Comparison of ENCODE assay signal across 20 cellular contexts in genomic region chr6:134446901-134447300, GRCh38.
DNase-seq lines count a peak whose midpoint lies in the region; ATAC-seq and TF ChIP-seq lines count a peak whose summit lies in the region.
"Had no signal": no experiment of that assay in that cellular context is flagged by ENCODE, and none has a peak within 500 bp of the region (broad histone marks: within the 10 kb centered on the region; RNA-seq: fewer than 3 reads in every experiment).

No MANE protein-coding gene starts in this region.

- H3K4me3 ChIP-seq in thyroid gland (replicated peaks in 1 of 3) (no peak overlapping the region), trophoblast cell (ENCODE audit: low read depth, low read length) (no peak overlapping the region)
- H3K4me3 ChIP-seq: gastrocnemius medialis, K562, right atrium auricular region had no signal

- H3K4me1 ChIP-seq in thyroid gland (peaks cover 14 to 18% of the 10 kb centered on the region in 2 donors), trophoblast cell (ENCODE audit: control insufficient read depth in 1 of 2, insufficient read depth in 2 of 2, low read length in 2 of 2) (no peaks in the 10 kb centered on the region)
- H3K4me1 ChIP-seq: right atrium auricular region had no signal

- no peak for TF ChIP-seq CTCF in thyroid gland (IDR thresholded peaks at IDR 0.05)

- peak overlapping the region; percentile 2 for H3K27ac Mint-ChIP-seq in stimulated activated naive CD8-positive, alpha-beta T cell treated with anti-CD3 and anti-CD28 coated beads, Interleukin-15, Interleukin-2, amounts not matched to agents 100 ng/mL and 50 ng/mL, for 24 hours
- no peak overlapping the region for H3K27ac Mint-ChIP-seq in stimulated activated naive CD8-positive, alpha-beta T cell treated with anti-CD3 and anti-CD28 coated beads, Interleukin-15, amount 100 ng/mL, for 72 hours
- H3K27ac Mint-ChIP-seq: activated CD8-positive, alpha-beta T cell treated with anti-CD3 and anti-CD28 coated beads for 36 hours; activated naive CD4-positive, alpha-beta T cell treated with anti-CD3 and anti-CD28 coated beads, Interleukin-2, amount 50 U/mL, for 72 hours; activated T-cell treated with anti-CD3 and anti-CD28 coated beads, Interleukin-2, amount 50 U/mL, for 24 hours; CD4-positive, alpha-beta memory T cell; effector memory CD8-positive, alpha-beta T cell; stimulated activated naive B cell treated with anti-CD40 and anti-IgM and Interleukin-4, amounts not matched to agents 10 μg/mL and 1 μg/mL and 100 μg/mL, for 72 hours; WTC11 had no signal

- no peaks in the 10 kb centered on the region for H3K36me3 Mint-ChIP-seq in stimulated activated naive CD8-positive, alpha-beta T cell treated with anti-CD3 and anti-CD28 coated beads, Interleukin-15, Interleukin-2, amounts not matched to agents 100 ng/mL and 50 ng/mL, for 24 hours (ENCODE audit: low read depth)
- H3K36me3 Mint-ChIP-seq: activated naive CD4-positive, alpha-beta T cell treated with anti-CD3 and anti-CD28 coated beads, Interleukin-2, amount 50 U/mL, for 72 hours; CD4-positive, alpha-beta memory T cell; stimulated activated naive B cell treated with anti-CD40 and anti-IgM and Interleukin-4, amounts not matched to agents 10 μg/mL and 1 μg/mL and 100 μg/mL, for 72 hours; WTC11 had no signal

- no peaks in the 10 kb centered on the region for H3K27me3 Mint-ChIP-seq in stimulated activated naive CD8-positive, alpha-beta T cell treated with anti-CD3 and anti-CD28 coated beads, Interleukin-15, Interleukin-2, amounts not matched to agents 100 ng/mL and 50 ng/mL, for 24 hours
- H3K27me3 Mint-ChIP-seq in stimulated activated naive CD8-positive, alpha-beta T cell treated with anti-CD3 and anti-CD28 coated beads, Interleukin-15, amount 100 ng/mL, for 72 hours, result no peaks in the 10 kb centered on the region
- H3K27me3 Mint-ChIP-seq: activated CD8-positive, alpha-beta T cell treated with anti-CD3 and anti-CD28 coated beads for 36 hours; activated T-cell treated with anti-CD3 and anti-CD28 coated beads, Interleukin-2, amount 50 U/mL, for 24 hours; effector memory CD8-positive, alpha-beta T cell; stimulated activated naive B cell treated with anti-CD40 and anti-IgM and Interleukin-4, amounts not matched to agents 10 μg/mL and 1 μg/mL and 100 μg/mL, for 72 hours had no signal

- no peaks in the 10 kb centered on the region for H3K79me2 ChIP-seq in trophoblast cell (ENCODE audit: control insufficient read depth, insufficient read depth, low read length, poor library complexity)

- no peak overlapping the region for H3K4ac ChIP-seq in trophoblast cell (ENCODE audit: low read depth, low read length)

- H3K9me3 Mint-ChIP-seq in stimulated activated naive CD8-positive, alpha-beta T cell treated with anti-CD3 and anti-CD28 coated beads, Interleukin-15, Interleukin-2, amounts not matched to agents 100 ng/mL and 50 ng/mL, for 24 hours, result no peaks in the 10 kb centered on the region
- no peaks in the 10 kb centered on the region for H3K9me3 Mint-ChIP-seq in stimulated activated naive CD8-positive, alpha-beta T cell treated with anti-CD3 and anti-CD28 coated beads, Interleukin-15, amount 100 ng/mL, for 72 hours
- H3K9me3 Mint-ChIP-seq: activated CD8-positive, alpha-beta T cell treated with anti-CD3 and anti-CD28 coated beads for 36 hours; activated naive CD4-positive, alpha-beta T cell treated with anti-CD3 and anti-CD28 coated beads, Interleukin-2, amount 50 U/mL, for 72 hours; activated T-cell treated with anti-CD3 and anti-CD28 coated beads, Interleukin-2, amount 50 U/mL, for 24 hours; CD4-positive, alpha-beta memory T cell; effector memory CD8-positive, alpha-beta T cell; stimulated activated naive B cell treated with anti-CD40 and anti-IgM and Interleukin-4, amounts not matched to agents 10 μg/mL and 1 μg/mL and 100 μg/mL, for 72 hours; WTC11 had no signal

- H2AK5ac ChIP-seq in trophoblast cell (ENCODE audit: low read length), result no peak overlapping the region

- no peak for ATAC-seq in stimulated activated naive CD8-positive, alpha-beta T cell treated with anti-CD3 and anti-CD28 coated beads, Interleukin-15, amount 100 ng/mL, for 72 hours
- ATAC-seq: activated CD8-positive, alpha-beta T cell treated with anti-CD3 and anti-CD28 coated beads for 36 hours; activated naive CD4-positive, alpha-beta T cell treated with anti-CD3 and anti-CD28 coated beads, Interleukin-2, amount 50 U/mL, for 72 hours; effector memory CD8-positive, alpha-beta T cell; gastrocnemius medialis; stimulated activated naive B cell treated with anti-CD40 and anti-IgM and Interleukin-4, amounts not matched to agents 10 μg/mL and 1 μg/mL and 100 μg/mL, for 72 hours; WTC11 had no signal

- H2BK12ac ChIP-seq in trophoblast cell (ENCODE audit: low read length), result no peak overlapping the region

- intact Hi-C loops in thyroid gland (cut with DNase I), result no loop called here

- H3K36me3 ChIP-seq in thyroid gland, result no peaks in the 10 kb centered on the region
- H3K36me3 ChIP-seq in trophoblast cell (ENCODE audit: control insufficient read depth in 1 of 2, insufficient read depth in 2 of 2, low read length in 2 of 2), result no peaks in the 10 kb centered on the region
- H3K36me3 ChIP-seq: gastrocnemius medialis, right atrium auricular region had no signal

- H4K12ac ChIP-seq in trophoblast cell (ENCODE audit: low read depth, low read length), result no peak overlapping the region

- no peak overlapping the region for H3K4me2 ChIP-seq in trophoblast cell (ENCODE audit: low read length)

- no peak overlapping the region for H3K14ac ChIP-seq in trophoblast cell (ENCODE audit: low read length)

- no peak overlapping the region for H2BK5ac ChIP-seq in trophoblast cell (ENCODE audit: low read depth, low read length, poor library complexity)

- H3K9ac ChIP-seq in trophoblast cell (ENCODE audit: low read length), result no peak overlapping the region

- H3K27me3 ChIP-seq in thyroid gland (no peaks in the 10 kb centered on the region), trophoblast cell (ENCODE audit: insufficient read depth, low read length) (no peaks in the 10 kb centered on the region)
- H3K27me3 ChIP-seq: gastrocnemius medialis, right atrium auricular region had no signal

- no peak overlapping the region for H2BK120ac ChIP-seq in trophoblast cell (ENCODE audit: insufficient read depth, low read length, poor library complexity)

- no peak overlapping the region for H4K8ac ChIP-seq in trophoblast cell (ENCODE audit: low read depth, low read length)

- no peak overlapping the region for H2AFZ ChIP-seq in trophoblast cell (ENCODE audit: insufficient read depth, low read length, poor library complexity)

- H3K9me3 ChIP-seq in thyroid gland (no peaks in the 10 kb centered on the region), trophoblast cell (ENCODE audit: insufficient read depth, low read depth, low read length) (no peaks in the 10 kb centered on the region)
- H3K9me3 ChIP-seq: gastrocnemius medialis, right atrium auricular region had no signal

- H3K27ac ChIP-seq in cingulate gyrus (ENCODE audit: low read depth, low read length) (peak overlapping the region; percentile 92), thyroid gland (peak overlapping the region; percentile 31 to 61 (median 35)), trophoblast cell (ENCODE audit: low read depth, low read length) (no peak overlapping the region)
- H3K27ac ChIP-seq: right atrium auricular region had no signal

- no peak overlapping the region for H3K23ac ChIP-seq in trophoblast cell (ENCODE audit: low read length)

- H3K4me1 Mint-ChIP-seq in stimulated activated naive CD8-positive, alpha-beta T cell treated with anti-CD3 and anti-CD28 coated beads, Interleukin-15, Interleukin-2, amounts not matched to agents 100 ng/mL and 50 ng/mL, for 24 hours (ENCODE audit: low read depth), result peaks cover 17% of the 10 kb centered on the region
- peaks cover 27% of the 10 kb centered on the region for H3K4me1 Mint-ChIP-seq in stimulated activated naive CD8-positive, alpha-beta T cell treated with anti-CD3 and anti-CD28 coated beads, Interleukin-15, amount 100 ng/mL, for 72 hours

- H3K18ac ChIP-seq in trophoblast cell (ENCODE audit: low read length), result no peak overlapping the region

- no peak for TF ChIP-seq POLR2A in thyroid gland (IDR thresholded peaks at IDR 0.05)

- WGBS in thyroid gland, 2 donors, result 73 to 88% methylated on average over 3 of the region's 3 CpGs
- WGBS in trophoblast cell (ENCODE audit: extremely low coverage, insufficient coverage, insufficient read length), result no CpG with 5 or more reads among the region's 3 CpGs

- H3K79me1 ChIP-seq in trophoblast cell (ENCODE audit: low read length), result no peaks in the 10 kb centered on the region

- no peak overlapping the region for H3K4me3 Mint-ChIP-seq in stimulated activated naive CD8-positive, alpha-beta T cell treated with anti-CD3 and anti-CD28 coated beads, Interleukin-15, Interleukin-2, amounts not matched to agents 100 ng/mL and 50 ng/mL, for 24 hours
- no peak overlapping the region for H3K4me3 Mint-ChIP-seq in stimulated activated naive CD8-positive, alpha-beta T cell treated with anti-CD3 and anti-CD28 coated beads, Interleukin-15, amount 100 ng/mL, for 72 hours
- H3K4me3 Mint-ChIP-seq: activated CD8-positive, alpha-beta T cell treated with anti-CD3 and anti-CD28 coated beads for 36 hours; activated T-cell treated with anti-CD3 and anti-CD28 coated beads, Interleukin-2, amount 50 U/mL, for 24 hours; CD4-positive, alpha-beta memory T cell; effector memory CD8-positive, alpha-beta T cell; stimulated activated naive B cell treated with anti-CD40 and anti-IgM and Interleukin-4, amounts not matched to agents 10 μg/mL and 1 μg/mL and 100 μg/mL, for 72 hours; WTC11 had no signal

- no peak for DNase-seq in stimulated activated naive CD8-positive, alpha-beta T cell treated with anti-CD3 and anti-CD28 coated beads, Interleukin-15, amount 100 ng/mL, for 72 hours
- DNase-seq in kidney tubule cell (ENCODE audit: low spot score), result peak; percentile 22
- no peak for DNase-seq in thyroid gland
- no peak for DNase-seq in GDM1 (lab: John Stamatoyannopoulos, UW)
- no peak for DNase-seq in NCI-H146 treated with DMSO at 0.1 percent for 48 hours (lab: John Stamatoyannopoulos, UW; ENCODE audit: unreplicated experiment)
- no peak for DNase-seq in trophoblast cell
- DNase-seq: activated CD8-positive, alpha-beta T cell treated with anti-CD3 and anti-CD28 coated beads for 36 hours; activated T-cell treated with anti-CD3 and anti-CD28 coated beads, Interleukin-2, amount 50 U/mL, for 24 hours; CD4-positive, alpha-beta memory T cell; central memory CD4-positive, alpha-beta T cell; effector memory CD8-positive, alpha-beta T cell; gastrocnemius medialis; NCI-H1092; stimulated activated naive B cell treated with anti-CD40 and anti-IgM and Interleukin-4, amounts not matched to agents 10 μg/mL and 1 μg/mL and 100 μg/mL, for 72 hours had no signal

- no peak overlapping the region for H4K91ac ChIP-seq in trophoblast cell (ENCODE audit: low read depth, low read length)
